Comparison of ENCODE assay signal across 12 cellular contexts in the genomic region with DNA sequence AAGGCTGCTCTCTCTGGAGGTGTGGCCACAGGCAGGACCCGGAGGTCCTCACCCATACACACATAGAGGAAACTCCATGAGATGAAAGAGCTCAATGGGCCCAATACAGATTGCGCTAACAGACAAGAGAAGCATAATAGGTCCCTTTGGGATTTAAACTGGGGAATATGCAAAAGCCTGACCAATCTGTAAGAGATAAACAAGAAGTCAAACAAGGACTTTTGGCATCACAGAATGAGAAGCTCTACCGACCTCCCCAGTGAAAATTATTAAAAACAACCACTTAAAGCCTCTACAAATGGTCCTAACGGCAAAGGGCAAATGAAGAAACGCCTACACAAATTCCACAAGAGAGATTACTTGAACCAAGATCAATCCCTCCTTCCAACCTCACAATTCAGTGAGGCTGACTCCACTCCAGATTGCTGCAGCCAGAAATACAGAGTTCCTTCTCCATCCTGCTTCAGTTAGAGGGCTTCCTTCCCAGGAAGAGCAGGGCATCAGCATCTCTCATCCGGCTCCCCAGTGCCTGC. TPM values are rescaled to one million over a fixed set of nuclear protein-coding genes. Genes with fewer than 3 reads are reported as not detected.
DNase-seq lines count a peak whose midpoint lies in the region; ATAC-seq, FAIRE-seq and TF ChIP-seq lines count a peak whose summit lies in the region.
"Had no signal": no experiment of that assay in that cellular context is flagged by ENCODE, and none has a peak within 500 bp of the region (broad histone marks: within the 10 kb centered on the region; RNA-seq: fewer than 3 reads in every experiment).

No MANE protein-coding gene starts in this region.

- intact Hi-C loops in esophagus squamous epithelium (cut with DNase I) = no loop called here

- H3K4me3 Mint-ChIP-seq in activated naive CD4-positive, alpha-beta T cell treated with anti-CD3 and anti-CD28 coated beads, Interleukin-2, amount 50 U/mL, for 24 hours = no peak overlapping the region
- H3K4me3 Mint-ChIP-seq: activated naive CD4-positive, alpha-beta T cell treated with anti-CD3 and anti-CD28 coated beads, Interleukin-2, amount 10 ng/mL, durations not matched to agents 7 days and 5 days; type B pancreatic cell had no signal

- peak overlapping the region; percentile 36 for H3K27ac Mint-ChIP-seq in activated naive CD4-positive, alpha-beta T cell treated with anti-CD3 and anti-CD28 coated beads, Interleukin-2, amount 50 U/mL, for 24 hours

- peaks cover 83% of the 10 kb centered on the region for H3K4me1 Mint-ChIP-seq in activated naive CD4-positive, alpha-beta T cell treated with anti-CD3 and anti-CD28 coated beads, Interleukin-2, amount 50 U/mL, for 24 hours

- H3K27me3 Mint-ChIP-seq in activated naive CD4-positive, alpha-beta T cell treated with anti-CD3 and anti-CD28 coated beads, Interleukin-2, amount 50 U/mL, for 24 hours = no peaks in the 10 kb centered on the region
- H3K27me3 Mint-ChIP-seq: activated naive CD4-positive, alpha-beta T cell treated with anti-CD3 and anti-CD28 coated beads, Interleukin-2, amount 10 ng/mL, durations not matched to agents 7 days and 5 days; type B pancreatic cell had no signal

- H3K36me3 ChIP-seq in esophagus squamous epithelium (peaks cover 0 to 79% (median 5%) of the 10 kb centered on the region in 3 donors), muscle layer of duodenum (ENCODE audit: control insufficient read depth in 1 of 2, insufficient read depth in 2 of 2, low read length in 2 of 2) (peaks cover 12 to 18% of the 10 kb centered on the region in 2 donors), upper lobe of left lung (peaks cover 3 to 37% (median 12%) of the 10 kb centered on the region in 4 donors)

- 58 to 65% methylated on average over 6 of the region's 6 CpGs for WGBS in esophagus squamous epithelium, 2 donors
- 67 to 74% methylated on average over 6 of the region's 6 CpGs for WGBS in upper lobe of left lung, 2 donors

- ATAC-seq in upper lobe of left lung (ENCODE audit: low FRiP score in 2 of 2) = peak in 1 of 2 donors; percentile 56
- no peak for ATAC-seq in HG03097 (IDR thresholded peaks at IDR 0.05; ENCODE audit: low FRiP score, unreplicated experiment)

- no peak for TF ChIP-seq EP300 in upper lobe of left lung (IDR thresholded peaks at IDR 0.05)

- no peaks in the 10 kb centered on the region for H3K9me3 ChIP-seq in esophagus squamous epithelium
- no peaks in the 10 kb centered on the region for H3K9me3 ChIP-seq in muscle layer of duodenum (ENCODE audit: control insufficient read depth in 1 of 2, low read length in 2 of 2)
- H3K9me3 ChIP-seq in upper lobe of left lung = no peaks in the 10 kb centered on the region

- no peak for FAIRE-seq in urothelium cell line (lab: Jason Lieb, UNC)

- peak overlapping the region in 3 of 4 donors; percentile 31 to 79 (median 71) for H3K27ac ChIP-seq in esophagus squamous epithelium
- peak overlapping the region; percentile 67 for H3K27ac ChIP-seq in muscle layer of duodenum (ENCODE audit: low read length)
- H3K27ac ChIP-seq in upper lobe of left lung = peak overlapping the region; percentile 12 to 67 (median 45)
- H3K27ac ChIP-seq: VCaP had no signal

- H3K4me3 ChIP-seq in esophagus squamous epithelium (no peak overlapping the region), muscle layer of duodenum (ENCODE audit: low read depth in 1 of 2, low read length in 2 of 2) (no peak overlapping the region), upper lobe of left lung (no peak overlapping the region)

- TF ChIP-seq CTCF in esophagus squamous epithelium (IDR thresholded peaks at IDR 0.05) (no peak), upper lobe of left lung (IDR thresholded peaks at IDR 0.05) (no peak)

- TF ChIP-seq POLR2A in esophagus squamous epithelium (IDR thresholded peaks at IDR 0.05) = no peak
- no peak for TF ChIP-seq POLR2A in upper lobe of left lung (IDR thresholded peaks at IDR 0.05)

- peaks cover 21% of the 10 kb centered on the region for H3K36me3 Mint-ChIP-seq in activated naive CD4-positive, alpha-beta T cell treated with anti-CD3 and anti-CD28 coated beads, Interleukin-2, amount 50 U/mL, for 24 hours

- H3K27me3 ChIP-seq in esophagus squamous epithelium = no peaks in the 10 kb centered on the region
- H3K27me3 ChIP-seq in muscle layer of duodenum (ENCODE audit: low read depth, low read length) = no peaks in the 10 kb centered on the region
- no peaks in the 10 kb centered on the region for H3K27me3 ChIP-seq in upper lobe of left lung

- H3K4me1 ChIP-seq in esophagus squamous epithelium (peaks cover 0 to 33% (median 15%) of the 10 kb centered on the region in 3 donors), muscle layer of duodenum (ENCODE audit: control insufficient read depth in 1 of 2, insufficient read depth in 2 of 2, low read length in 2 of 2) (peaks cover 0 to 25% of the 10 kb centered on the region in 2 donors), upper lobe of left lung (peaks cover 14 to 41% (median 26%) of the 10 kb centered on the region in 4 donors)

- DNase-seq in activated naive CD4-positive, alpha-beta T cell treated with anti-CD3 and anti-CD28 coated beads, Interleukin-2, amount 50 U/mL, for 16 hours = no peak
- no peak for DNase-seq in esophagus squamous epithelium (lab: John Stamatoyannopoulos, UW)
- no peak for DNase-seq in upper lobe of left lung
- DNase-seq in NCI-H146 (lab: John Stamatoyannopoulos, UW) = no peak
- no peak for DNase-seq in urothelium cell line (ENCODE audit: low spot score)
- DNase-seq: activated naive CD4-positive, alpha-beta T cell treated with anti-CD3 and anti-CD28 coated beads, Interleukin-2, amount 10 ng/mL, durations not matched to agents 7 days and 5 days; erythroblast had no signal

- H3K9me3 Mint-ChIP-seq in activated naive CD4-positive, alpha-beta T cell treated with anti-CD3 and anti-CD28 coated beads, Interleukin-2, amount 50 U/mL, for 24 hours = no peaks in the 10 kb centered on the region
- H3K9me3 Mint-ChIP-seq: activated naive CD4-positive, alpha-beta T cell treated with anti-CD3 and anti-CD28 coated beads, Interleukin-2, amount 10 ng/mL, durations not matched to agents 7 days and 5 days; type B pancreatic cell had no signal

RNA-seq across cellular contexts. Expression of gene IWS1, which starts 10.8 kb away (rescaled TPM):
- total RNA-seq in esophagus squamous epithelium (10 to 100 TPM; 22.0 to 34.1 (median 28.9) TPM), upper lobe of left lung (100 to 1,000 TPM in 1 of 6 donors, 10 to 100 TPM in 5; 29.5 to 128 (median 58.6) TPM)

RNA-seq across cellular contexts. Expression of gene MYO7B, which starts 20.0 kb away (rescaled TPM):
- total RNA-seq in esophagus squamous epithelium (under 1 TPM in 1 of 4 donors, not detected in 3; 0.19 TPM), upper lobe of left lung (1 to 10 TPM; 1.2 to 6.1 (median 3.1) TPM)
